1 cellular context compared by ENCODE assay signal in genomic region chr11:66677599-66678375, GRCh38.
TF ChIP-seq lines count a peak whose summit lies in the region.

TSS of gene RBM4B (minus strand) at chr11:66677887. CDS start at chr11:66677079, 808 bp downstream.

TF ChIP-seq in A549, 52 proteins besides CTCF, POLR2A, EP300 and RAD21 (continued from another document):
- TF ChIP-seq, protein P1, sequence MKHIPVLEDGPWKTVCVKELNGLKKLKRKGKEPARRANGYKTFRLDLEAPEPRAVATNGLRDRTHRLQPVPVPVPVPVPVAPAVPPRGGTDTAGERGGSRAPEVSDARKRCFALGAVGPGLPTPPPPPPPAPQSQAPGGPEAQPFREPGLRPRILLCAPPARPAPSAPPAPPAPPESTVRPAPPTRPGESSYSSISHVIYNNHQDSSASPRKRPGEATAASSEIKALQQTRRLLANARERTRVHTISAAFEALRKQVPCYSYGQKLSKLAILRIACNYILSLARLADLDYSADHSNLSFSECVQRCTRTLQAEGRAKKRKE (CRISPR knock-in tag; IDR thresholded peaks at IDR 0.05; ENCODE audit: low read depth), result no peak
- peak; percentile 90 for TF ChIP-seq TFCP2L1 (CRISPR knock-in tag; IDR thresholded peaks at IDR 0.05)
- no peak for TF ChIP-seq CHD4 (IDR thresholded peaks at IDR 0.05; ENCODE audit: borderline replicate concordance)
- TF ChIP-seq ESRRA (IDR thresholded peaks at IDR 0.05; ENCODE audit: borderline replicate concordance, low read length), result no peak
- no peak for TF ChIP-seq MAZ (IDR thresholded peaks at IDR 0.05; ENCODE audit: borderline replicate concordance, low read depth, low read length)
- no peak for TF ChIP-seq SREBF2 (IDR thresholded peaks at IDR 0.05)
- no peak for TF ChIP-seq ZFP36 (IDR thresholded peaks at IDR 0.05; ENCODE audit: borderline replicate concordance, partially characterized antibody)
- no peak for TF ChIP-seq JUNB (IDR thresholded peaks at IDR 0.05)
- TF ChIP-seq PHF8 (IDR thresholded peaks at IDR 0.05; ENCODE audit: borderline replicate concordance, low read depth), result peak; percentile 95
- no peak for TF ChIP-seq CBX2 (IDR thresholded peaks at IDR 0.05; ENCODE audit: borderline replicate concordance, low read depth)
- no peak for TF ChIP-seq HDAC2 (IDR thresholded peaks at IDR 0.05)
- no peak for TF ChIP-seq ZSCAN20 (CRISPR knock-in tag; IDR thresholded peaks at IDR 0.05)
- no peak for TF ChIP-seq KDM1A (IDR thresholded peaks at IDR 0.05; ENCODE audit: low read depth)
- TF ChIP-seq, protein P2, sequence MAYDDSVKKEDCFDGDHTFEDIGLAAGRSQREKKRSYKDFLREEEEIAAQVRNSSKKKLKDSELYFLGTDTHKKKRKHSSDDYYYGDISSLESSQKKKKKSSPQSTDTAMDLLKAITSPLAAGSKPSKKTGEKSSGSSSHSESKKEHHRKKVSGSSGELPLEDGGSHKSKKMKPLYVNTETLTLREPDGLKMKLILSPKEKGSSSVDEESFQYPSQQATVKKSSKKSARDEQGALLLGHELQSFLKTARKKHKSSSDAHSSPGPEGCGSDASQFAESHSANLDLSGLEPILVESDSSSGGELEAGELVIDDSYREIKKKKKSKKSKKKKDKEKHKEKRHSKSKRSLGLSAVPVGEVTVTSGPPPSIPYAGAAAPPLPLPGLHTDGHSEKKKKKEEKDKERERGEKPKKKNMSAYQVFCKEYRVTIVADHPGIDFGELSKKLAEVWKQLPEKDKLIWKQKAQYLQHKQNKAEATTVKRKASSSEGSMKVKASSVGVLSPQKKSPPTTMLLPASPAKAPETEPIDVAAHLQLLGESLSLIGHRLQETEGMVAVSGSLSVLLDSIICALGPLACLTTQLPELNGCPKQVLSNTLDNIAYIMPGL (CRISPR knock-in tag; IDR thresholded peaks at IDR 0.05; ENCODE audit: borderline replicate concordance), result no peak
- TF ChIP-seq MAFK (IDR thresholded peaks at IDR 0.05; ENCODE audit: partially characterized antibody), result peak; percentile 30
- TF ChIP-seq JUN (IDR thresholded peaks at IDR 0.05), result peak; percentile 71 to 74; a peak in 4 of 5 replicates
- TF ChIP-seq HOXB5 (CRISPR knock-in tag; IDR thresholded peaks at IDR 0.05), result no peak
- TF ChIP-seq TP53 (CRISPR knock-in tag; IDR thresholded peaks at IDR 0.05), result no peak
- no peak for TF ChIP-seq FOSB (CRISPR knock-in tag; IDR thresholded peaks at IDR 0.05)
- peak; percentile 81 for TF ChIP-seq CHD2 (IDR thresholded peaks at IDR 0.05; ENCODE audit: low read length, partially characterized antibody)
- TF ChIP-seq SMC3 (IDR thresholded peaks at IDR 0.05), result no peak
- TF ChIP-seq, protein P3, sequence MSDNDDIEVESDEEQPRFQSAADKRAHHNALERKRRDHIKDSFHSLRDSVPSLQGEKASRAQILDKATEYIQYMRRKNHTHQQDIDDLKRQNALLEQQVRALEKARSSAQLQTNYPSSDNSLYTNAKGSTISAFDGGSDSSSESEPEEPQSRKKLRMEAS (IDR thresholded peaks at IDR 0.05), result peak; percentile 88
- no peak for TF ChIP-seq NPAS2 (CRISPR knock-in tag; IDR thresholded peaks at IDR 0.05; ENCODE audit: borderline replicate concordance)
- TF ChIP-seq CEBPB (IDR thresholded peaks at IDR 0.05), result no peak
- TF ChIP-seq, protein P4, sequence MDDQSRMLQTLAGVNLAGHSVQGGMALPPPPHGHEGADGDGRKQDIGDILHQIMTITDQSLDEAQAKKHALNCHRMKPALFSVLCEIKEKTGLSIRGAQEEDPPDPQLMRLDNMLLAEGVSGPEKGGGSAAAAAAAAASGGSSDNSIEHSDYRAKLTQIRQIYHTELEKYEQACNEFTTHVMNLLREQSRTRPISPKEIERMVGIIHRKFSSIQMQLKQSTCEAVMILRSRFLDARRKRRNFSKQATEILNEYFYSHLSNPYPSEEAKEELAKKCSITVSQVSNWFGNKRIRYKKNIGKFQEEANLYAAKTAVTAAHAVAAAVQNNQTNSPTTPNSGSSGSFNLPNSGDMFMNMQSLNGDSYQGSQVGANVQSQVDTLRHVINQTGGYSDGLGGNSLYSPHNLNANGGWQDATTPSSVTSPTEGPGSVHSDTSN (IDR thresholded peaks at IDR 0.05), result 0 out of 2 replicates have a peak, but pooled peaks have one; percentile 20
- no peak for TF ChIP-seq GATA3 (IDR thresholded peaks at IDR 0.05; ENCODE audit: borderline replicate concordance)
